Comparison of ENCODE assay signal across 23 cellular contexts in genomic region chr3:146975032-146975431, GRCh38.
"Had no signal": no experiment of that assay in that cellular context is flagged by ENCODE, and none has a peak within 500 bp of the region (broad histone marks: within the 10 kb centered on the region; RNA-seq: fewer than 3 reads in every experiment).

No MANE protein-coding gene starts in this region.

- H3K4me1 ChIP-seq: left lung, lower lobe of right lung, neural progenitor cell, right atrium auricular region, tibial nerve, uterus had no signal

- H3K27me3 ChIP-seq: left lung, neural progenitor cell, neutrophil, right atrium auricular region, tibial nerve, uterus had no signal

- H3K9me3 ChIP-seq: left lung, lower lobe of right lung, neutrophil, right atrium auricular region, tibial nerve, uterus had no signal

- H3K9ac ChIP-seq: neural progenitor cell had no signal

- H2AFZ ChIP-seq: neural progenitor cell had no signal

- H3K36me3 ChIP-seq: left lung, lower lobe of right lung, neural progenitor cell, neutrophil, right atrium auricular region, tibial nerve, uterus had no signal

- DNase-seq: hippocampal formation; left colon; left lung; lower lobe of right lung; mammary epithelial cell; mesendoderm; naive B cell; natural killer cell; nephron progenitor cell; occipital lobe; stimulated activated CD4-positive, alpha-beta T cell treated with anti-CD3 and anti-CD28 coated beads, Interleukin-12 subunit alpha, Interleukin-12 subunit beta, amount 100 ng/mL, for 4 hours; stimulated activated CD4-positive, alpha-beta T cell treated with anti-CD3 and anti-CD28 coated beads, Interleukin-4, amount 100 ng/mL, for 24 hours; stimulated activated naive CD4-positive, alpha-beta T cell treated with Interleukin-2 at 50 U/mL for 16 hours; stimulated activated naive CD8-positive, alpha-beta T cell treated with anti-CD3 and anti-CD28 coated beads, Interleukin-15, amount 100 ng/mL, for 72 hours; uterus had no signal

- H3K4me2 ChIP-seq: neural progenitor cell had no signal

- ATAC-seq: left colon; left lung; lower lobe of right lung; natural killer cell; sciatic nerve; stimulated activated memory B cell treated with anti-CD40 and anti-IgM and Interleukin-4, amounts not matched to agents 10 μg/mL and 1 μg/mL and 100 μg/mL, for 72 hours; stimulated activated naive CD8-positive, alpha-beta T cell treated with anti-CD3 and anti-CD28 coated beads, Interleukin-15, amount 100 ng/mL, for 72 hours had no signal

- FAIRE-seq: keratinocyte had no signal

- H3K4me3 ChIP-seq: left lung, lower lobe of right lung, neural progenitor cell, right atrium auricular region, skin epidermis, tibial nerve, uterus had no signal

- H3K27ac ChIP-seq: left lung, lower lobe of right lung, neural progenitor cell, neutrophil, right atrium auricular region, tibial nerve, uterus had no signal
